Comparison of ENCODE assay signal across 21 cellular contexts in genomic region chr2:105820691-105821090, GRCh38.
DNase-seq lines count a peak whose midpoint lies in the region; ATAC-seq and TF ChIP-seq lines count a peak whose summit lies in the region.
"Had no signal": no experiment of that assay in that cellular context is flagged by ENCODE, and none has a peak within 500 bp of the region (broad histone marks: within the 10 kb centered on the region; RNA-seq: fewer than 3 reads in every experiment).

No MANE protein-coding gene starts in this region.

- no peak for TF ChIP-seq CTCF in liver (IDR thresholded peaks at IDR 0.05; ENCODE audit: low read depth, low read length, missing input control)
- TF ChIP-seq CTCF in osteoblast (IDR thresholded peaks at IDR 0.05; ENCODE audit: extremely low read depth, low read depth, low read length): no peak

- H3K9ac ChIP-seq in liver (ENCODE audit: low read depth in 1 of 2, low read length in 2 of 2): no peak overlapping the region

- peaks cover 6 to 18% (median 12%) of the 10 kb centered on the region in 4 donors for H3K4me1 ChIP-seq in liver (ENCODE audit: control insufficient read depth in 4 of 4, insufficient read depth in 4 of 4, low read length in 3 of 4)
- no peaks in the 10 kb centered on the region for H3K4me1 ChIP-seq in osteoblast (ENCODE audit: insufficient read depth, low read length)

- no peaks in the 10 kb centered on the region for H3K9me3 Mint-ChIP-seq in activated naive CD4-positive, alpha-beta T cell treated with anti-CD3 and anti-CD28 coated beads, Interleukin-2, amount 10 ng/mL, durations not matched to agents 7 days and 5 days
- H3K9me3 Mint-ChIP-seq in activated naive CD4-positive, alpha-beta T cell treated with anti-CD3 and anti-CD28 coated beads for 36 hours: peaks cover under 1% of the 10 kb centered on the region
- no peaks in the 10 kb centered on the region for H3K9me3 Mint-ChIP-seq in activated T-helper 1 cell treated with anti-CD3 and anti-CD28 coated beads, Interleukin-12 subunit alpha, Interleukin-12 subunit beta, Interleukin-2, Interleukin-4 antibody, amounts not matched to agents 30 ng/mL and 10 ng/mL and 1 ng/mL, durations not matched to agents 14 hours and 24 hours and 36 hours

- DNase-seq in activated naive CD4-positive, alpha-beta T cell treated with anti-CD3 and anti-CD28 coated beads, Interleukin-2, amount 10 ng/mL, durations not matched to agents 7 days and 5 days: no peak
- no peak for DNase-seq in activated naive CD4-positive, alpha-beta T cell treated with anti-CD3 and anti-CD28 coated beads for 36 hours
- DNase-seq in activated T-helper 1 cell treated with anti-CD3 and anti-CD28 coated beads, Interleukin-12 subunit alpha, Interleukin-12 subunit beta, Interleukin-2, Interleukin-4 antibody, amounts not matched to agents 30 ng/mL and 10 ng/mL and 1 ng/mL, durations not matched to agents 14 hours and 24 hours and 36 hours (ENCODE audit: low spot score): no peak
- DNase-seq in stimulated activated naive CD8-positive, alpha-beta T cell treated with anti-CD3 and anti-CD28 coated beads, Interleukin-15, Interleukin-2, amounts not matched to agents 100 U/mL and 50 U/mL, for 24 hours: no peak
- no peak for DNase-seq in NCI-H526 (lab: John Stamatoyannopoulos, UW)
- no peak for DNase-seq in osteoblast (ENCODE audit: insufficient read length, low spot score, missing footprints)
- no peak for DNase-seq in amniotic stem cell (lab: John Stamatoyannopoulos, UW)
- DNase-seq: ACHN; activated CD4-positive, CD25-positive, alpha-beta regulatory T cell treated with anti-CD3 and anti-CD28 coated beads, Interleukin-2, amount 50 U/mL, for 72 hours; adrenal gland; dermis blood vessel endothelial cell; DMS79; gastrocnemius medialis; MM.1S; NCI-H774; stimulated activated CD4-positive, alpha-beta T cell treated with anti-CD3 and anti-CD28 coated beads, Interleukin-12 subunit alpha, Interleukin-12 subunit beta, amount 100 ng/mL, for 4 hours; T-helper 9 cell; thyroid gland had no signal

- peak in 1 of 2 donors; percentile 25 for TF ChIP-seq RAD21 in liver (IDR thresholded peaks at IDR 0.05)

- no peak overlapping the region for H3K4me2 ChIP-seq in osteoblast (ENCODE audit: insufficient read depth, low read length)

- intact Hi-C loops in activated naive CD4-positive, alpha-beta T cell treated with anti-CD3 and anti-CD28 coated beads for 36 hours (cut with micrococcal nuclease): no loop called here
- intact Hi-C loops in activated T-helper 1 cell treated with anti-CD3 and anti-CD28 coated beads, Interleukin-12 subunit alpha, Interleukin-12 subunit beta, Interleukin-2, Interleukin-4 antibody, amounts not matched to agents 30 ng/mL and 10 ng/mL and 1 ng/mL, durations not matched to agents 14 hours and 24 hours and 36 hours (cut with micrococcal nuclease): no loop called here

- peaks cover 10% of the 10 kb centered on the region for H3K79me2 ChIP-seq in osteoblast (ENCODE audit: insufficient read depth, low read length)

- H3K36me3 ChIP-seq in liver (ENCODE audit: control insufficient read depth in 4 of 4, insufficient read depth in 3 of 4, low read depth in 1 of 4, low read length in 3 of 4): peaks cover 0 to 3% (median 0%) of the 10 kb centered on the region in 4 donors
- H3K36me3 ChIP-seq in osteoblast (ENCODE audit: insufficient read depth, low read length): peaks cover 5% of the 10 kb centered on the region
- H3K36me3 ChIP-seq: adrenal gland, cardiac muscle cell, thyroid gland had no signal

- H4K20me1 ChIP-seq in osteoblast (ENCODE audit: insufficient read depth, low read length): peaks cover 12% of the 10 kb centered on the region

- H2AFZ ChIP-seq in osteoblast (ENCODE audit: low read length): no peak overlapping the region

- 53% methylated on average over 6 of the region's 6 CpGs for WGBS in liver

- no peaks in the 10 kb centered on the region for H3K27me3 ChIP-seq in liver (ENCODE audit: control insufficient read depth in 4 of 4, insufficient read depth in 4 of 4, low read length in 3 of 4)
- no peaks in the 10 kb centered on the region for H3K27me3 ChIP-seq in osteoblast (ENCODE audit: insufficient read depth, low read length)
- H3K27me3 ChIP-seq: adrenal gland, cardiac muscle cell, gastrocnemius medialis, thyroid gland had no signal

- H3K36me3 Mint-ChIP-seq in activated naive CD4-positive, alpha-beta T cell treated with anti-CD3 and anti-CD28 coated beads, Interleukin-2, amount 10 ng/mL, durations not matched to agents 7 days and 5 days: peaks cover 71% of the 10 kb centered on the region
- H3K36me3 Mint-ChIP-seq in activated naive CD4-positive, alpha-beta T cell treated with anti-CD3 and anti-CD28 coated beads for 36 hours (ENCODE audit: low read depth): peaks cover 56% of the 10 kb centered on the region
- peaks cover 57% of the 10 kb centered on the region for H3K36me3 Mint-ChIP-seq in activated T-helper 1 cell treated with anti-CD3 and anti-CD28 coated beads, Interleukin-12 subunit alpha, Interleukin-12 subunit beta, Interleukin-2, Interleukin-4 antibody, amounts not matched to agents 30 ng/mL and 10 ng/mL and 1 ng/mL, durations not matched to agents 14 hours and 24 hours and 36 hours (ENCODE audit: low read depth)

- no peaks in the 10 kb centered on the region for H3K9me3 ChIP-seq in liver (ENCODE audit: control insufficient read depth in 4 of 4, low read length in 3 of 4)
- H3K9me3 ChIP-seq in osteoblast (ENCODE audit: low read depth, low read length): no peaks in the 10 kb centered on the region
- H3K9me3 ChIP-seq: adrenal gland, gastrocnemius medialis, thyroid gland had no signal

- H3K4me1 Mint-ChIP-seq in activated naive CD4-positive, alpha-beta T cell treated with anti-CD3 and anti-CD28 coated beads, Interleukin-2, amount 10 ng/mL, durations not matched to agents 7 days and 5 days: peaks cover 59% of the 10 kb centered on the region
- H3K4me1 Mint-ChIP-seq in activated naive CD4-positive, alpha-beta T cell treated with anti-CD3 and anti-CD28 coated beads for 36 hours (ENCODE audit: low read depth): peaks cover 78% of the 10 kb centered on the region
- H3K4me1 Mint-ChIP-seq in activated T-helper 1 cell treated with anti-CD3 and anti-CD28 coated beads, Interleukin-12 subunit alpha, Interleukin-12 subunit beta, Interleukin-2, Interleukin-4 antibody, amounts not matched to agents 30 ng/mL and 10 ng/mL and 1 ng/mL, durations not matched to agents 14 hours and 24 hours and 36 hours (ENCODE audit: low read depth): peaks cover 63% of the 10 kb centered on the region

- H3K27ac ChIP-seq in liver (ENCODE audit: low read depth in 1 of 2, low read length in 2 of 2) (peak overlapping the region in 1 of 2 donors; percentile 31), osteoblast (ENCODE audit: low read depth, low read length) (no peak overlapping the region)
- H3K27ac ChIP-seq: adrenal gland, cardiac muscle cell, gastrocnemius medialis, thyroid gland had no signal

- CTCF ChIA-PET in activated naive CD4-positive, alpha-beta T cell treated with anti-CD3 and anti-CD28 coated beads, Interleukin-2, amount 10 ng/mL, durations not matched to agents 7 days and 5 days (lab: Charles Lee): interaction anchor here (1.2 kb wide), 1 partner anchor 10 kb away, joined by 3 read pairs; no protein-coding TSS in a partner anchor
- CTCF ChIA-PET in activated naive CD4-positive, alpha-beta T cell treated with anti-CD3 and anti-CD28 coated beads for 36 hours (lab: Charles Lee): interaction anchor here (0.8 kb wide), 1 partner anchor 31 kb away, joined by 3 read pairs; no protein-coding TSS in a partner anchor

- no peaks in the 10 kb centered on the region for H3K27me3 Mint-ChIP-seq in activated naive CD4-positive, alpha-beta T cell treated with anti-CD3 and anti-CD28 coated beads, Interleukin-2, amount 10 ng/mL, durations not matched to agents 7 days and 5 days
- no peaks in the 10 kb centered on the region for H3K27me3 Mint-ChIP-seq in activated naive CD4-positive, alpha-beta T cell treated with anti-CD3 and anti-CD28 coated beads for 36 hours (ENCODE audit: low read depth)
- no peaks in the 10 kb centered on the region for H3K27me3 Mint-ChIP-seq in activated T-helper 1 cell treated with anti-CD3 and anti-CD28 coated beads, Interleukin-12 subunit alpha, Interleukin-12 subunit beta, Interleukin-2, Interleukin-4 antibody, amounts not matched to agents 30 ng/mL and 10 ng/mL and 1 ng/mL, durations not matched to agents 14 hours and 24 hours and 36 hours (ENCODE audit: insufficient read depth)

- peak; percentile 37 for ATAC-seq in stimulated activated naive CD8-positive, alpha-beta T cell treated with anti-CD3 and anti-CD28 coated beads, Interleukin-15, Interleukin-2, amounts not matched to agents 100 U/mL and 50 U/mL, for 24 hours

- peak overlapping the region; percentile 13 for H3K27ac Mint-ChIP-seq in activated naive CD4-positive, alpha-beta T cell treated with anti-CD3 and anti-CD28 coated beads, Interleukin-2, amount 10 ng/mL, durations not matched to agents 7 days and 5 days
- no peak overlapping the region for H3K27ac Mint-ChIP-seq in activated naive CD4-positive, alpha-beta T cell treated with anti-CD3 and anti-CD28 coated beads for 36 hours
- H3K27ac Mint-ChIP-seq in activated T-helper 1 cell treated with anti-CD3 and anti-CD28 coated beads, Interleukin-12 subunit alpha, Interleukin-12 subunit beta, Interleukin-2, Interleukin-4 antibody, amounts not matched to agents 30 ng/mL and 10 ng/mL and 1 ng/mL, durations not matched to agents 14 hours and 24 hours and 36 hours: peak overlapping the region; percentile 55
- H3K27ac Mint-ChIP-seq: CD14-positive monocyte had no signal

- H3K4me3 ChIP-seq in liver (ENCODE audit: low read depth in 1 of 3, low read length in 3 of 3): no peak overlapping the region
- no peak overlapping the region for H3K4me3 ChIP-seq in osteoblast (ENCODE audit: insufficient read depth, low read length)
- H3K4me3 ChIP-seq: adrenal gland, cardiac muscle cell, gastrocnemius medialis, thyroid gland had no signal

- no peak overlapping the region for H3K4me3 Mint-ChIP-seq in activated naive CD4-positive, alpha-beta T cell treated with anti-CD3 and anti-CD28 coated beads, Interleukin-2, amount 10 ng/mL, durations not matched to agents 7 days and 5 days
- no peak overlapping the region for H3K4me3 Mint-ChIP-seq in activated naive CD4-positive, alpha-beta T cell treated with anti-CD3 and anti-CD28 coated beads for 36 hours
- H3K4me3 Mint-ChIP-seq in activated T-helper 1 cell treated with anti-CD3 and anti-CD28 coated beads, Interleukin-12 subunit alpha, Interleukin-12 subunit beta, Interleukin-2, Interleukin-4 antibody, amounts not matched to agents 30 ng/mL and 10 ng/mL and 1 ng/mL, durations not matched to agents 14 hours and 24 hours and 36 hours: no peak overlapping the region
- H3K4me3 Mint-ChIP-seq: CD14-positive monocyte had no signal

TF ChIP-seq in liver, 16 proteins besides CTCF, POLR2A, EP300 and RAD21:
- TF ChIP-seq TAF1 (conservative IDR thresholded peaks at IDR 0.05) (no peak), FOXA2 (IDR thresholded peaks at IDR 0.05) (peak; percentile 47), NR2F2 (IDR thresholded peaks at IDR 0.05) (no peak), RXRA (IDR thresholded peaks at IDR 0.05) (peak; percentile 5 to 18)
